In the genomic region with DNA sequence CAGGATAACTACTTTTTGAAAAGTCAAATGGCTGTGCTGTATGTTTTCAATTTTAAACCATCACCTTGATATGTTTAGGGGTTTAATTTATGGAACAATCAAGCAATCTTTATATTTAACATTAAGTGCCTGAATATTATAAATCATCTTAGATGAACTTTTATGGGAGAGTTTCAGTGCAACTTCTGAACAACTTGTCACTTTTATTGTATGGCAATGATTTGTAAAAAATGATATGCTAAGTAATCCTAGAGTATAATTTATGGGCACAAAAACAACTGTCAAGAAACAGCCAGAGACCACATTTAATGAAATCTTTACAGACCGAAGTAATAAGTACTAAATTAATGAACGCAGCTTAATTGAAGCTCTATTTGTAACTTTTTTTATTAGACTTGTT, we compare ENCODE assay signal across 27 cellular contexts.
"Had no signal": no experiment of that assay in that cellular context is flagged by ENCODE, and none has a peak within 500 bp of the region (broad histone marks: within the 10 kb centered on the region; RNA-seq: fewer than 3 reads in every experiment).

No MANE protein-coding gene starts in this region.

- H3K36me3 ChIP-seq: neural progenitor cell, ovary, right lobe of liver, thoracic aorta, thyroid gland, upper lobe of left lung, vagina had no signal

- H3K27me3 ChIP-seq: neural progenitor cell, ovary, right lobe of liver, sigmoid colon, stomach, thyroid gland, tibial nerve, upper lobe of left lung, vagina had no signal

- H3K27ac ChIP-seq: neural progenitor cell, ovary, parathyroid adenoma, psoas muscle, right lobe of liver, sigmoid colon, stomach, thoracic aorta, thyroid gland, tibial nerve, upper lobe of left lung, vagina had no signal

- H3K4me1 ChIP-seq: neural progenitor cell, psoas muscle, right lobe of liver had no signal

- H3K36me3 Mint-ChIP-seq: naive thymus-derived CD8-positive, alpha-beta T cell; natural killer cell treated with Interleukin-12 subunit alpha and Interleukin-12 subunit beta and Interleukin-15 and Interleukin-18, amount 100 ng/mL, for 72 hours; stimulated activated effector memory CD8-positive, alpha-beta T cell treated with anti-CD3 and anti-CD28 coated beads, Interleukin-12 subunit alpha, Interleukin-12 subunit beta, amount 100 ng/mL, for 72 hours; stimulated activated naive B cell treated with anti-CD40 and anti-IgM and Interleukin-4, amounts not matched to agents 10 μg/mL and 1 μg/mL and 100 μg/mL, for 72 hours had no signal

- H3K27me3 Mint-ChIP-seq: naive thymus-derived CD8-positive, alpha-beta T cell; natural killer cell treated with Interleukin-12 subunit alpha and Interleukin-12 subunit beta and Interleukin-15 and Interleukin-18, amount 100 ng/mL, for 72 hours; progenitor cell of endocrine pancreas; stimulated activated naive B cell treated with anti-CD40 and anti-IgM and Interleukin-4, amounts not matched to agents 10 μg/mL and 1 μg/mL and 100 μg/mL, for 72 hours; stimulated activated naive CD8-positive, alpha-beta T cell treated with anti-CD3 and anti-CD28 coated beads, Interleukin-15, Interleukin-2, amounts not matched to agents 100 ng/mL and 50 ng/mL, for 24 hours had no signal

- H3K9ac ChIP-seq: neural progenitor cell, parathyroid adenoma had no signal

- H3K27ac Mint-ChIP-seq: naive thymus-derived CD8-positive, alpha-beta T cell; natural killer cell treated with Interleukin-12 subunit alpha and Interleukin-12 subunit beta and Interleukin-15 and Interleukin-18, amount 100 ng/mL, for 72 hours; neural progenitor cell; progenitor cell of endocrine pancreas; stimulated activated effector memory CD8-positive, alpha-beta T cell treated with anti-CD3 and anti-CD28 coated beads, Interleukin-12 subunit alpha, Interleukin-12 subunit beta, amount 100 ng/mL, for 72 hours; stimulated activated naive B cell treated with anti-CD40 and anti-IgM and Interleukin-4, amounts not matched to agents 10 μg/mL and 1 μg/mL and 100 μg/mL, for 72 hours; stimulated activated naive CD8-positive, alpha-beta T cell treated with anti-CD3 and anti-CD28 coated beads, Interleukin-15, Interleukin-2, amounts not matched to agents 100 ng/mL and 50 ng/mL, for 24 hours had no signal

- H3K4me3 Mint-ChIP-seq: naive thymus-derived CD8-positive, alpha-beta T cell; natural killer cell treated with Interleukin-12 subunit alpha and Interleukin-12 subunit beta and Interleukin-15 and Interleukin-18, amount 100 ng/mL, for 72 hours; neural progenitor cell; stimulated activated effector memory CD8-positive, alpha-beta T cell treated with anti-CD3 and anti-CD28 coated beads, Interleukin-12 subunit alpha, Interleukin-12 subunit beta, amount 100 ng/mL, for 72 hours; stimulated activated naive B cell treated with anti-CD40 and anti-IgM and Interleukin-4, amounts not matched to agents 10 μg/mL and 1 μg/mL and 100 μg/mL, for 72 hours; stimulated activated naive CD8-positive, alpha-beta T cell treated with anti-CD3 and anti-CD28 coated beads, Interleukin-15, Interleukin-2, amounts not matched to agents 100 ng/mL and 50 ng/mL, for 24 hours had no signal

- H3K9me3 Mint-ChIP-seq: naive thymus-derived CD8-positive, alpha-beta T cell; natural killer cell treated with Interleukin-12 subunit alpha and Interleukin-12 subunit beta and Interleukin-15 and Interleukin-18, amount 100 ng/mL, for 72 hours; neural progenitor cell; stimulated activated effector memory CD8-positive, alpha-beta T cell treated with anti-CD3 and anti-CD28 coated beads, Interleukin-12 subunit alpha, Interleukin-12 subunit beta, amount 100 ng/mL, for 72 hours; stimulated activated naive B cell treated with anti-CD40 and anti-IgM and Interleukin-4, amounts not matched to agents 10 μg/mL and 1 μg/mL and 100 μg/mL, for 72 hours; stimulated activated naive CD8-positive, alpha-beta T cell treated with anti-CD3 and anti-CD28 coated beads, Interleukin-15, Interleukin-2, amounts not matched to agents 100 ng/mL and 50 ng/mL, for 24 hours had no signal

- H3K4me3 ChIP-seq: neural progenitor cell, ovary, psoas muscle, right lobe of liver, sigmoid colon, stomach, thoracic aorta, thyroid gland, tibial nerve, upper lobe of left lung, vagina had no signal

- DNase-seq: naive thymus-derived CD8-positive, alpha-beta T cell; occipital lobe; ovary; posterior cingulate gyrus; psoas muscle; right cardiac atrium; right lobe of liver; sigmoid colon; small intestine; stimulated activated CD4-positive, alpha-beta T cell treated with anti-CD3 and anti-CD28 coated beads, Interleukin-15, amount 100 ng/mL, for 24 hours; stimulated activated CD4-positive, alpha-beta T cell treated with anti-CD3 and anti-CD28 coated beads, Interleukin-2, amount 100 ng/mL, for 24 hours; stimulated activated CD4-positive, alpha-beta T cell treated with anti-CD3 and anti-CD28 coated beads, Interleukin-2, amount 100 ng/mL, for 48 hours; stimulated activated CD4-positive, alpha-beta T cell treated with anti-CD3 and anti-CD28 coated beads, Interleukin-4, amount 100 ng/mL, for 24 hours; stimulated activated naive B cell treated with anti-CD40 and anti-IgM and Interleukin-4, amounts not matched to agents 10 μg/mL and 1 μg/mL and 100 μg/mL, for 72 hours; stimulated activated naive CD4-positive, alpha-beta T cell treated with Interleukin-2 at 50 U/mL for 16 hours; stomach; thyroid gland; upper lobe of left lung had no signal

- H3K4me1 Mint-ChIP-seq: stimulated activated effector memory CD8-positive, alpha-beta T cell treated with anti-CD3 and anti-CD28 coated beads, Interleukin-12 subunit alpha, Interleukin-12 subunit beta, amount 100 ng/mL, for 72 hours; stimulated activated naive B cell treated with anti-CD40 and anti-IgM and Interleukin-4, amounts not matched to agents 10 μg/mL and 1 μg/mL and 100 μg/mL, for 72 hours had no signal

- H3K9me3 ChIP-seq: ovary, psoas muscle, right lobe of liver, sigmoid colon, stomach, thoracic aorta, thyroid gland, tibial nerve, upper lobe of left lung, vagina had no signal
